8 cellular contexts compared by ENCODE assay signal in genomic region chr18:11995445-11996189, GRCh38. TPM values are rescaled to one million over a fixed set of nuclear protein-coding genes. Genes with fewer than 3 reads are reported as not detected.
DNase-seq lines count a peak whose midpoint lies in the region; ATAC-seq, FAIRE-seq and TF ChIP-seq lines count a peak whose summit lies in the region.

No MANE protein-coding gene starts in this region.

- DNase-seq in GM19239 (ENCODE audit: insufficient read length, low spot score) (peak; percentile 70), PC-9 (peak; percentile 49 to 70), fibroblast of villous mesenchyme (ENCODE audit: low read depth) (peak; percentile 83), neural progenitor cell (ENCODE audit: low spot score) (peak; percentile 80), transverse colon (peak; percentile 81)

- peaks cover 4% of the 10 kb centered on the region for H3K36me3 Mint-ChIP-seq in activated T-helper 17 cell treated with anti-CD3 and anti-CD28 coated beads, Interleukin-2, amount 50 U/mL, for 72 hours (ENCODE audit: low read depth)
- H3K36me3 Mint-ChIP-seq in neural progenitor cell, result peaks cover 5% of the 10 kb centered on the region

- H3K4me2 ChIP-seq in PC-9, result no peak overlapping the region
- peak overlapping the region; percentile 58 for H3K4me2 ChIP-seq in neural progenitor cell

- H3K9ac ChIP-seq in neural progenitor cell, result no peak overlapping the region

- no peak for TF ChIP-seq EP300 in transverse colon (IDR thresholded peaks at IDR 0.05; ENCODE audit: low read depth)

- H3K4me1 ChIP-seq in PC-9 (replicated peaks; ENCODE audit: insufficient read depth) (peaks cover 17% of the 10 kb centered on the region), neural progenitor cell (peaks cover 4% of the 10 kb centered on the region), transverse colon (peaks cover 16 to 54% (median 27%) of the 10 kb centered on the region in 4 donors)

- no peaks in the 10 kb centered on the region for H3K9me3 ChIP-seq in PC-9 (ENCODE audit: insufficient read depth, low read depth)
- H3K9me3 ChIP-seq in neural progenitor cell (ENCODE audit: low read depth), result no peaks in the 10 kb centered on the region
- no peaks in the 10 kb centered on the region for H3K9me3 ChIP-seq in transverse colon

- WGBS in transverse colon (ENCODE audit: low coverage in 1 of 2), 2 donors, result 7 to 10% methylated on average over 2 to 9 of the region's 9 CpGs

- TF ChIP-seq CTCF in C4-2B (conservative IDR thresholded peaks at IDR 0.05) (peak; percentile 91), PC-9 (conservative IDR thresholded peaks at IDR 0.05) (peak; percentile 84), fibroblast of villous mesenchyme (IDR thresholded peaks at IDR 0.05; ENCODE audit: insufficient read depth, low read depth, low read length) (peak; percentile 84), neural progenitor cell (IDR thresholded peaks at IDR 0.05) (peak; percentile 87), transverse colon (IDR thresholded peaks at IDR 0.05) (peak; percentile 68 to 81 (median 73))

- no peak overlapping the region for H2AFZ ChIP-seq in PC-9
- H2AFZ ChIP-seq in neural progenitor cell (replicated peaks), result no peak overlapping the region

- H3K9me3 Mint-ChIP-seq in activated T-helper 17 cell treated with anti-CD3 and anti-CD28 coated beads, Interleukin-2, amount 50 U/mL, for 72 hours, result no peaks in the 10 kb centered on the region
- no peaks in the 10 kb centered on the region for H3K9me3 Mint-ChIP-seq in neural progenitor cell

- H3K9me2 ChIP-seq in PC-9 (ENCODE audit: insufficient read depth), result no peaks in the 10 kb centered on the region

- H3F3A ChIP-seq in PC-9 (ENCODE audit: insufficient read depth, low read depth) (no peaks in the 10 kb centered on the region; the same call in 1 of the 2 replicates), neural progenitor cell (ENCODE audit: low read depth) (peaks cover 4% of the 10 kb centered on the region)

- H3K27ac ChIP-seq in C4-2B, result no peak overlapping the region
- H3K27ac ChIP-seq in PC-9, result no peak overlapping the region
- no peak overlapping the region for H3K27ac ChIP-seq in neural progenitor cell
- H3K27ac ChIP-seq in transverse colon, result peak overlapping the region; percentile 47 to 78 (median 66)

- H3K27me3 Mint-ChIP-seq in activated T-helper 17 cell treated with anti-CD3 and anti-CD28 coated beads, Interleukin-2, amount 50 U/mL, for 72 hours, result no peaks in the 10 kb centered on the region
- peaks cover 5% of the 10 kb centered on the region for H3K27me3 Mint-ChIP-seq in neural progenitor cell (ENCODE audit: insufficient read depth, low read depth)

- peak overlapping the region; percentile 39 for H3K27ac Mint-ChIP-seq in activated T-helper 17 cell treated with anti-CD3 and anti-CD28 coated beads, Interleukin-2, amount 50 U/mL, for 72 hours
- H3K27ac Mint-ChIP-seq in neural progenitor cell, result peak overlapping the region; percentile 4

- H4K20me1 ChIP-seq in PC-9 (ENCODE audit: insufficient read depth) (no peaks in the 10 kb centered on the region), neural progenitor cell (ENCODE audit: low read depth) (peaks cover 68% of the 10 kb centered on the region)

- peak; percentile 72 for ATAC-seq in HG03575 (IDR thresholded peaks at IDR 0.05; ENCODE audit: extremely low read depth, insufficient number of reproducible peaks, low FRiP score, unreplicated experiment)
- peak; percentile 85 for ATAC-seq in activated T-helper 17 cell treated with anti-CD3 and anti-CD28 coated beads, Interleukin-2, amount 50 U/mL, for 72 hours (replicated peaks)

- H3K36me3 ChIP-seq in PC-9 (ENCODE audit: low read depth) (no peaks in the 10 kb centered on the region), neural progenitor cell (no peaks in the 10 kb centered on the region), transverse colon (no peaks in the 10 kb centered on the region)

- peak overlapping the region; percentile 50 for H3K4me3 Mint-ChIP-seq in activated T-helper 17 cell treated with anti-CD3 and anti-CD28 coated beads, Interleukin-2, amount 50 U/mL, for 72 hours
- H3K4me3 Mint-ChIP-seq in neural progenitor cell, result peak overlapping the region; percentile 18

- in situ Hi-C loops in transverse colon (cut with MboI; ENCODE audit: low pct_ligation_motif_present in 1 of 4, low pct_unique_long_range_greater_than_20kb in 1 of 4, low sequenced_read_pairs in 3 of 4), result loop anchor here in 2 of 4 donors (10.0 kb wide), 1 partner anchor 51 kb away; no protein-coding TSS in a partner anchor

- POLR2A ChIA-PET in PC-9 (lab: Charles Lee; ENCODE audit: unreplicated experiment), result interaction anchor here (0.6 to 0.7 kb wide), 2 partner anchors 15 to 59 kb away, joined by 5 to 6 read pairs; no protein-coding TSS in a partner anchor

- H3K4me3 ChIP-seq in PC-9, result no peak overlapping the region
- H3K4me3 ChIP-seq in fibroblast of villous mesenchyme (ENCODE audit: low read depth, low read length), result no peak overlapping the region
- no peak overlapping the region for H3K4me3 ChIP-seq in neural progenitor cell
- no peak overlapping the region for H3K4me3 ChIP-seq in transverse colon

- no peaks in the 10 kb centered on the region for H3K27me3 ChIP-seq in PC-9 (ENCODE audit: insufficient read depth, low read depth)
- no peaks in the 10 kb centered on the region for H3K27me3 ChIP-seq in neural progenitor cell
- H3K27me3 ChIP-seq in transverse colon, result no peaks in the 10 kb centered on the region

- H3K4me1 Mint-ChIP-seq in activated T-helper 17 cell treated with anti-CD3 and anti-CD28 coated beads, Interleukin-2, amount 50 U/mL, for 72 hours, result no peaks in the 10 kb centered on the region
- peaks cover 47% of the 10 kb centered on the region for H3K4me1 Mint-ChIP-seq in neural progenitor cell

- peak; percentile 86 for FAIRE-seq in GM19239 (lab: Jason Lieb, UNC)

- TF ChIP-seq POLR2A in transverse colon (IDR thresholded peaks at IDR 0.05), result no peak

- H3K79me2 ChIP-seq in PC-9 (ENCODE audit: low read depth) (no peaks in the 10 kb centered on the region), neural progenitor cell (ENCODE audit: low read depth) (peaks cover 57% of the 10 kb centered on the region)

- intact Hi-C loops in PC-9 (cut with micrococcal nuclease; ENCODE audit: unreplicated experiment) (loop anchor here (1.0 to 10.0 kb wide), 5 partner anchors 42 to 262 kb away; no protein-coding TSS in a partner anchor), transverse colon (cut with DNase I; ENCODE audit: low total_unique reads) (no loop called here)

- CTCF ChIA-PET in PC-9 (lab: Charles Lee), result interaction anchor here (0.5 to 3.9 kb wide), 10 partner anchors 14 to 439 kb away, joined by 3 to 41 read pairs (median 6); partner anchors contain the start of gene IMPA2

- BruUV-seq in PC-9 (replicated peaks; lab: Mats Ljungman, UMichigan), result no TSS peak

RNA-seq across cellular contexts. Expression of gene IMPA2, which starts 14.3 kb away (rescaled TPM):
- total RNA-seq in PC-9 (2021) (83.6 and 91.4 TPM in 2 replicates), fibroblast of villous mesenchyme (17.4 and 41.5 TPM in 2 replicates), neural progenitor cell (ENCODE audit: low replicate concordance) (41.9 and 85.3 TPM in 2 replicates), transverse colon (100 to 1,000 TPM in 1 of 4 donors, 10 to 100 TPM in 3; 50.1 to 290 (median 84.6) TPM)
- 10 to 100 TPM; 18.3 to 23.7 TPM for total RNA-seq in activated T-helper 17 cell treated with anti-CD3 and anti-CD28 coated beads, Interleukin-2, amount 50 U/mL, for 72 hours

Comparison
In these comparisons a context has a peak if more than half of its experiments do, and no peak if none do; other contexts are left out.
1. H3K27ac ChIP-seq: peak in transverse colon (4 of 4); none in C4-2B (single experiment), PC-9 (single experiment) and neural progenitor cell (single experiment).
2. Peak in every context shown above with its lines, with median percentiles within 50 percentile points of each other: CTCF ChIP-seq and DNase-seq.